22 cellular contexts compared by ENCODE assay signal in genomic region chr19:36833430-36833829, GRCh38. TPM values are rescaled to one million over a fixed set of nuclear protein-coding genes. Genes with fewer than 3 reads are reported as not detected.
DNase-seq lines count a peak whose midpoint lies in the region; ATAC-seq, FAIRE-seq and TF ChIP-seq lines count a peak whose summit lies in the region.
"Had no signal": no experiment of that assay in that cellular context is flagged by ENCODE, and none has a peak within 500 bp of the region (broad histone marks: within the 10 kb centered on the region; RNA-seq: fewer than 3 reads in every experiment).

No MANE protein-coding gene starts in this region.

- TF ChIP-seq CTCF in A549 (IDR thresholded peaks at IDR 0.05) (no peak), HEK293 (tag by site-specific recombination; IDR thresholded peaks at IDR 0.05) (no peak)

- H3K36me3 Mint-ChIP-seq in activated naive CD4-positive, alpha-beta T cell treated with anti-CD3 and anti-CD28 coated beads, Interleukin-2, amount 50 U/mL, for 24 hours: peaks cover 49% of the 10 kb centered on the region
- peaks cover 63% of the 10 kb centered on the region for H3K36me3 Mint-ChIP-seq in activated naive CD4-positive, alpha-beta T cell treated with anti-CD3 and anti-CD28 coated beads, Interleukin-2, amount 10 ng/mL, durations not matched to agents 7 days and 5 days

- POLR2A ChIA-PET in A549 (lab: Yijun Ruan, JAX): no interaction called here
- POLR2A ChIA-PET in HEK293 (lab: Yijun Ruan, JAX): interaction anchor here (0.7 kb wide), 1 partner anchor 256 kb away, joined by 6 read pairs; no protein-coding TSS in a partner anchor

- H3K27ac ChIP-seq in A549: no peak overlapping the region
- H3K27ac ChIP-seq in HEK293 (ENCODE audit: extremely low read depth, low read depth, low read length): no peak overlapping the region
- H3K27ac ChIP-seq: 22Rv1, BLaER1 had no signal

- H3K4me1 Mint-ChIP-seq in activated naive CD4-positive, alpha-beta T cell treated with anti-CD3 and anti-CD28 coated beads, Interleukin-2, amount 50 U/mL, for 24 hours: no peaks in the 10 kb centered on the region
- H3K4me1 Mint-ChIP-seq in activated naive CD4-positive, alpha-beta T cell treated with anti-CD3 and anti-CD28 coated beads, Interleukin-2, amount 10 ng/mL, durations not matched to agents 7 days and 5 days: no peaks in the 10 kb centered on the region
- H3K4me1 Mint-ChIP-seq: CD14-positive monocyte had no signal

- CTCF ChIA-PET in activated naive CD4-positive, alpha-beta T cell treated with anti-CD3 and anti-CD28 coated beads, Interleukin-2, amount 10 ng/mL, durations not matched to agents 7 days and 5 days (lab: Charles Lee): no interaction called here
- CTCF ChIA-PET in A549 (lab: Yijun Ruan, JAX) (no interaction called here), HEK293 (lab: Yijun Ruan, JAX) (interaction anchor here (0.6 to 0.7 kb wide), 3 partner anchors 164 to 1409 kb away, joined by 3 to 4 read pairs (median 3); no protein-coding TSS in a partner anchor)

- no peaks in the 10 kb centered on the region for H3K4me1 ChIP-seq in A549
- no peaks in the 10 kb centered on the region for H3K4me1 ChIP-seq in HEK293 (ENCODE audit: control insufficient read depth, insufficient read depth, low read length)
- H3K4me1 ChIP-seq: BE2C had no signal

- no peak for ATAC-seq in A549

- peak; percentile 54 for FAIRE-seq in A549 (lab: Jason Lieb, UNC)
- FAIRE-seq: G401.6, GM12891, GM18507 had no signal

- peak overlapping the region; percentile 23 for H3K27ac Mint-ChIP-seq in activated naive CD4-positive, alpha-beta T cell treated with anti-CD3 and anti-CD28 coated beads, Interleukin-2, amount 50 U/mL, for 24 hours
- no peak overlapping the region for H3K27ac Mint-ChIP-seq in activated naive CD4-positive, alpha-beta T cell treated with anti-CD3 and anti-CD28 coated beads, Interleukin-2, amount 10 ng/mL, durations not matched to agents 7 days and 5 days
- H3K27ac Mint-ChIP-seq: CD14-positive monocyte; CD4-positive, alpha-beta memory T cell; CD4-positive, CD25-positive, alpha-beta regulatory T cell; CD8-positive, alpha-beta memory T cell had no signal

- peaks cover 97% of the 10 kb centered on the region for H3K9me3 ChIP-seq in A549
- peaks cover 35% of the 10 kb centered on the region for H3K9me3 ChIP-seq in HEK293 (ENCODE audit: control insufficient read depth, insufficient read depth, low read depth, low read length)
- H3K9me3 ChIP-seq: BE2C had no signal

- H3K4me3 ChIP-seq in A549 (no peak overlapping the region), HEK293 (ENCODE audit: low read depth, low read length) (no peak overlapping the region)

- no peak for TF ChIP-seq RAD21 in A549 (conservative IDR thresholded peaks at IDR 0.05 in 1 of 2, IDR thresholded peaks at IDR 0.05 in 1 of 2)

- H3K4me2 ChIP-seq in A549: no peak overlapping the region
- H3K4me2 ChIP-seq: BLaER1 had no signal

- DNase-seq in activated naive CD4-positive, alpha-beta T cell treated with anti-CD3 and anti-CD28 coated beads, Interleukin-2, amount 10 ng/mL, durations not matched to agents 7 days and 5 days: no peak
- DNase-seq in A549 (ENCODE audit: low read depth in 1 of 2, low spot score in 1 of 2) (no peak), DMS53 (lab: John Stamatoyannopoulos, UW) (no peak)
- DNase-seq: ACHN; BE2C; C1 segment of cervical spinal cord; CD4-positive, alpha-beta memory T cell; CD4-positive, CD25-positive, alpha-beta regulatory T cell; CD8-positive, alpha-beta memory T cell; COR-L47; DMS 273 treated with DMSO at 0.1 percent for 48 hours; DMS153; DMS79 treated with DMSO at 0.1 percent for 48 hours; GF-D8 had no signal

- H3K9me3 Mint-ChIP-seq in activated naive CD4-positive, alpha-beta T cell treated with anti-CD3 and anti-CD28 coated beads, Interleukin-2, amount 50 U/mL, for 24 hours: peaks cover 18% of the 10 kb centered on the region
- H3K9me3 Mint-ChIP-seq in activated naive CD4-positive, alpha-beta T cell treated with anti-CD3 and anti-CD28 coated beads, Interleukin-2, amount 10 ng/mL, durations not matched to agents 7 days and 5 days: peaks cover 66% of the 10 kb centered on the region

- no peak for TF ChIP-seq POLR2A in A549 (IDR thresholded peaks at IDR 0.05; ENCODE audit: low read length)

- no peak for TF ChIP-seq EP300 in A549 (IDR thresholded peaks at IDR 0.05)

- H3K36me3 ChIP-seq in HEK293 (ENCODE audit: control insufficient read depth in 2 of 2, insufficient read depth in 1 of 2, low read length in 2 of 2): peaks cover 51 to 74% of the 10 kb centered on the region in 2 experiments

- H3K4me3 Mint-ChIP-seq in activated naive CD4-positive, alpha-beta T cell treated with anti-CD3 and anti-CD28 coated beads, Interleukin-2, amount 50 U/mL, for 24 hours: no peak overlapping the region
- no peak overlapping the region for H3K4me3 Mint-ChIP-seq in activated naive CD4-positive, alpha-beta T cell treated with anti-CD3 and anti-CD28 coated beads, Interleukin-2, amount 10 ng/mL, durations not matched to agents 7 days and 5 days
- H3K4me3 Mint-ChIP-seq: CD14-positive monocyte had no signal

- H3K27me3 Mint-ChIP-seq in activated naive CD4-positive, alpha-beta T cell treated with anti-CD3 and anti-CD28 coated beads, Interleukin-2, amount 50 U/mL, for 24 hours: no peaks in the 10 kb centered on the region
- H3K27me3 Mint-ChIP-seq in activated naive CD4-positive, alpha-beta T cell treated with anti-CD3 and anti-CD28 coated beads, Interleukin-2, amount 10 ng/mL, durations not matched to agents 7 days and 5 days: no peaks in the 10 kb centered on the region
- H3K27me3 Mint-ChIP-seq: CD4-positive, alpha-beta memory T cell; CD4-positive, CD25-positive, alpha-beta regulatory T cell; CD8-positive, alpha-beta memory T cell had no signal

- 45% methylated on average over 2 of the region's 2 CpGs for WGBS in A549 (ENCODE audit: missing lambda C conversion rate)

TF ChIP-seq in A549, 52 proteins besides CTCF, POLR2A, EP300 and RAD21 (continues in another document):
- peak; percentile 63 for TF ChIP-seq MAFK (IDR thresholded peaks at IDR 0.05; ENCODE audit: partially characterized antibody)
- TF ChIP-seq RNF2 (IDR thresholded peaks at IDR 0.05; ENCODE audit: borderline replicate concordance, low read depth): no peak

TF ChIP-seq in HEK293, 187 proteins besides CTCF, POLR2A, EP300 and RAD21:
- TF ChIP-seq ZNF626 (tag by site-specific recombination; IDR thresholded peaks at IDR 0.05) (no peak), ZNF211 (tag by site-specific recombination; IDR thresholded peaks at IDR 0.05; ENCODE audit: low read depth) (peak; percentile 83)

RNA-seq across cellular contexts. Expression of gene ZNF790, which starts 4.8 kb away (rescaled TPM):
- polyA plus RNA-seq in A549 (2011; rRNA removed) (0.37 and 0.52 TPM in 2 replicates), A549 (2017; fragmentation: RNase III; extraction: RNeasy Plus Mini Kit Qiagen cat#74134 plus additional on column Dnase treatment) (0.42 to 0.66 TPM (median 0.56 TPM) in 3 replicates)
- polyA plus RNA-seq in A549 (2012; cell fraction: cytosol; rRNA removed): 0.05 and 0.12 TPM in 2 replicates
- polyA plus RNA-seq in A549 (2012; cell fraction: nucleus; rRNA removed): 0.02 and 0.17 TPM in 2 replicates
- 0.17 and 0.29 TPM in 2 replicates for polyA minus RNA-seq in A549 (2011; rRNA and poly(A)+ RNA removed)

RNA-seq across cellular contexts. Expression of gene ZNF345, which starts 17.2 kb away (rescaled TPM):
- polyA plus RNA-seq in A549 (2011; rRNA removed) (0.33 and 0.66 TPM in 2 replicates), A549 (2017; fragmentation: RNase III; extraction: RNeasy Plus Mini Kit Qiagen cat#74134 plus additional on column Dnase treatment) (0.27 to 0.39 TPM (median 0.32 TPM) in 3 replicates)
- polyA plus RNA-seq in A549 (2012; cell fraction: cytosol; rRNA removed): 0.09 and 0.22 TPM in 2 replicates
- 0.02 and 0.18 TPM in 2 replicates for polyA plus RNA-seq in A549 (2012; cell fraction: nucleus; rRNA removed)
- 0.19 and 0.70 TPM in 2 replicates for polyA minus RNA-seq in A549 (2011; rRNA and poly(A)+ RNA removed)
